In genomic region chr18:9328776-9329175, GRCh38 we compare ENCODE assay signal across 23 cellular contexts.
"Had no signal": no experiment of that assay in that cellular context is flagged by ENCODE, and none has a peak within 500 bp of the region (broad histone marks: within the 10 kb centered on the region; RNA-seq: fewer than 3 reads in every experiment).

No MANE protein-coding gene starts in this region.

- H3K4me1 ChIP-seq: ascending aorta had no signal

- H3K27me3 ChIP-seq: ascending aorta had no signal

- ATAC-seq: activated CD8-positive, alpha-beta memory T cell treated with anti-CD3 and anti-CD28 coated beads, Interleukin-2, amount 10 ng/mL, durations not matched to agents 7 days and 5 days; activated naive CD4-positive, alpha-beta T cell treated with anti-CD3 and anti-CD28 coated beads, Interleukin-2, amount 50 U/mL, for 72 hours; activated naive CD8-positive, alpha-beta T cell treated with anti-CD3 and anti-CD28 coated beads, Interleukin-2, amount 50 U/mL, for 24 hours had no signal

- H3K9ac ChIP-seq: KMS-11 had no signal

- DNase-seq: activated B cell treated with CpG ODN at 0.5 μM for 24 hours; activated CD4-positive, alpha-beta T cell treated with anti-CD3 and anti-CD28 coated beads for 1 hour; activated CD4-positive, alpha-beta T cell treated with anti-CD3 and anti-CD28 coated beads, Interleukin-2, amount 10 ng/mL, durations not matched to agents 24 days and 14 days; activated CD4-positive, alpha-beta T cell treated with anti-CD3 and anti-CD28 coated beads, Interleukin-2, amount 50 U/mL, for 48 hours; activated CD8-positive, alpha-beta memory T cell treated with anti-CD3 and anti-CD28 coated beads, Interleukin-2, amount 10 ng/mL, durations not matched to agents 7 days and 5 days; activated effector memory CD4-positive, alpha-beta T cell treated with anti-CD3 and anti-CD28 coated beads, Interleukin-2, amount 50 U/mL, for 16 hours; activated naive CD4-positive, alpha-beta T cell treated with Interleukin-2 at 50 U/mL for 16 hours; activated naive CD8-positive, alpha-beta T cell treated with anti-CD3 and anti-CD28 coated beads, Interleukin-2, amount 50 U/mL, for 24 hours; activated T-cell treated with anti-CD3 and anti-CD28 coated beads, Interleukin-2, amount 50 U/mL, for 24 hours; amniotic stem cell; NCI-H1092; NCI-H1417; NCI-H1930; NCI-H2171 treated with DMSO at 0.1 percent for 48 hours; NCI-H226; NCI-H526; NCI-H82; NK-92 treated with Interleukin-12 subunit alpha and Interleukin-12 subunit beta, amount 100 ng/mL, for 24 hours; OCI-M1; SHP77 treated with DMSO at 0.1 percent for 48 hours had no signal

- H3K4me2 ChIP-seq: KMS-11 had no signal

- H3K4me3 ChIP-seq: ascending aorta had no signal

- H3K36me3 ChIP-seq: ascending aorta had no signal

- H3K27ac ChIP-seq: ascending aorta, KMS-11 had no signal
